ENCODE assay signal across 1 cellular context in the genomic region with DNA sequence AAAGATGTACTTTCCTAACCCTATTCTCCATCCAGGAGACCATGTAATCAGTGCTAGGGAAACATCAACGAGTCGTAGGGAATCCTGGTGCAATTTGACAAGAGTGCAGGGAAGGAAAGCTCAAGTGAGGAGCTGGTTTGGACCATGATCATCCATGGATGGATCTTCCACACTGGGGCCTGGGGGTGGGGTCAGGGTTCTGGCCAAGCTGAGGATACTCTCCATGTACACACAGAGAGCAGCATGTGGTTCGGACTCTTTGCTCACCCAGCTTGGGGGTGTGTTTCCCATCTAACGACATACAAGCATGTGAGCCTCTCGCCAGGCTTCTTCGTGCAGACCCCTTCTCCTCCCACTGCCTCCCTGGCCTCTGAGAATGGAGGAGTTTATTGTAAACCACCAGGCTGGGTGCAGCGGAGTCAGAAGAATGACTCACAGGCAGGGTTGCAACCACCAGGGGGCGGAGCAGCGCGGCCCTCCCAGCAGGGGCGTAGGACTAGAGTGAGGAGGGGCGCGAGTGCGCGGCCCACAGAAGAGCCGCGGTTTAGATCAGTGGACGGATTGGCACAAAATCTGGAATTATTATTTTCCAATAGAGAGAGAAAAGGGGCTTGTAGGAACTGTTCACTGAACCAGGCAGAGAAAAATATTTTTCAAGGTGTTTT.
TF ChIP-seq lines count a peak whose summit lies in the region.

No MANE protein-coding gene starts in this region.

TF ChIP-seq in K562, 482 proteins besides CTCF, POLR2A, EP300 and RAD21:
- TF ChIP-seq JUND (IDR thresholded peaks at IDR 0.05; ENCODE audit: borderline replicate concordance, low read depth, low read length), result 0 out of 2 replicates have a peak, but pooled peaks have one; percentile 37
- peak; percentile 28; the same call in 1 of the 3 replicates for TF ChIP-seq JUND (tag; IDR thresholded peaks at IDR 0.05; ENCODE audit: borderline replicate concordance, low read depth, low read length)
- TF ChIP-seq, protein P1, sequence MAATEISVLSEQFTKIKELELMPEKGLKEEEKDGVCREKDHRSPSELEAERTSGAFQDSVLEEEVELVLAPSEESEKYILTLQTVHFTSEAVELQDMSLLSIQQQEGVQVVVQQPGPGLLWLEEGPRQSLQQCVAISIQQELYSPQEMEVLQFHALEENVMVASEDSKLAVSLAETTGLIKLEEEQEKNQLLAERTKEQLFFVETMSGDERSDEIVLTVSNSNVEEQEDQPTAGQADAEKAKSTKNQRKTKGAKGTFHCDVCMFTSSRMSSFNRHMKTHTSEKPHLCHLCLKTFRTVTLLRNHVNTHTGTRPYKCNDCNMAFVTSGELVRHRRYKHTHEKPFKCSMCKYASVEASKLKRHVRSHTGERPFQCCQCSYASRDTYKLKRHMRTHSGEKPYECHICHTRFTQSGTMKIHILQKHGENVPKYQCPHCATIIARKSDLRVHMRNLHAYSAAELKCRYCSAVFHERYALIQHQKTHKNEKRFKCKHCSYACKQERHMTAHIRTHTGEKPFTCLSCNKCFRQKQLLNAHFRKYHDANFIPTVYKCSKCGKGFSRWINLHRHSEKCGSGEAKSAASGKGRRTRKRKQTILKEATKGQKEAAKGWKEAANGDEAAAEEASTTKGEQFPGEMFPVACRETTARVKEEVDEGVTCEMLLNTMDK (IDR thresholded peaks at IDR 0.05; ENCODE audit: borderline replicate concordance, insufficient read depth, low read depth, low read length, poor library complexity, severe bottlenecking), result peak; percentile 76
- peak; percentile 55; the same call in 1 of the 2 replicates for TF ChIP-seq ZBTB7A (IDR thresholded peaks at IDR 0.05; ENCODE audit: borderline replicate concordance, control insufficient read depth, low read depth, low read length)
- 0 out of 2 replicates have a peak, but pooled peaks have one; percentile 36 for TF ChIP-seq FOSL1 (tag; conservative IDR thresholded peaks at IDR 0.05)
TF ChIP-seq in K562: peak in this region for 4; not testable (repeated sequence) for 478.
